ENCODE assay signal across 1 cellular context in genomic region chr2:21251216-21251971, GRCh38.
A peak's percentile ranks its signal among the peaks of the same experiment; 100 is the strongest.
TF ChIP-seq lines count a peak whose summit lies in the region.

No MANE protein-coding gene starts in this region.

TF ChIP-seq in K562, 482 proteins besides CTCF, POLR2A, EP300 and RAD21 (continued from another document):
- no peak for TF ChIP-seq MGA (IDR thresholded peaks at IDR 0.05)
- no peak for TF ChIP-seq RBM34 (IDR thresholded peaks at IDR 0.05; ENCODE audit: borderline replicate concordance, insufficient read depth, low read length)
- TF ChIP-seq MAFG (tag; conservative IDR thresholded peaks at IDR 0.05): peak; percentile 44
- no peak for TF ChIP-seq MLLT1 (IDR thresholded peaks at IDR 0.05)
- TF ChIP-seq ZFP36 (IDR thresholded peaks at IDR 0.05; ENCODE audit: low read depth, low read length, partially characterized antibody): no peak
- no peak for TF ChIP-seq CLOCK (CRISPR knock-in tag; IDR thresholded peaks at IDR 0.05; ENCODE audit: borderline replicate concordance)
- TF ChIP-seq ZNF165 (CRISPR knock-in tag; IDR thresholded peaks at IDR 0.05; ENCODE audit: borderline replicate concordance): no peak
- TF ChIP-seq ZNF395 (CRISPR knock-in tag; IDR thresholded peaks at IDR 0.05): no peak
- peak; percentile 25; the same call in 1 of the 2 replicates for TF ChIP-seq RFX1 (IDR thresholded peaks at IDR 0.05)
- peak; percentile 53; the same call in 1 of the 2 replicates for TF ChIP-seq C11orf30 (IDR thresholded peaks at IDR 0.05; ENCODE audit: low read depth)
- TF ChIP-seq TCF7L2 (IDR thresholded peaks at IDR 0.05; ENCODE audit: low read depth, low read length): no peak
- no peak for TF ChIP-seq CEBPG (CRISPR knock-in tag; IDR thresholded peaks at IDR 0.05)
- no peak for TF ChIP-seq CEBPG (tag; conservative IDR thresholded peaks at IDR 0.05 in 1 of 2, IDR thresholded peaks at IDR 0.05 in 1 of 2)
- TF ChIP-seq ZNF717 (CRISPR knock-in tag; IDR thresholded peaks at IDR 0.05): no peak
- TF ChIP-seq SP2 (IDR thresholded peaks at IDR 0.05; ENCODE audit: extremely low read depth, low read depth, low read length, poor library complexity, severe bottlenecking): no peak
TF ChIP-seq in K562: peak in this region for 6.
